Comparison of ENCODE assay signal across 8 cellular contexts in genomic region chr17:47969975-47970724, GRCh38. TPM values are rescaled to one million over a fixed set of nuclear protein-coding genes. Genes with fewer than 3 reads are reported as not detected.
A peak's percentile ranks its signal among the peaks of the same experiment; 100 is the strongest.
DNase-seq lines count a peak whose midpoint lies in the region; ATAC-seq and TF ChIP-seq lines count a peak whose summit lies in the region.

No MANE protein-coding gene starts in this region.

- ATAC-seq in IMR-90 (ENCODE audit: low read depth) (no peak), natural killer cell (no peak), GM19452 (IDR thresholded peaks at IDR 0.05; ENCODE audit: unreplicated experiment) (no peak)

- H3K56ac ChIP-seq in IMR-90 (ENCODE audit: extremely low read depth, insufficient read depth, low read length), result peak overlapping the region; percentile 32; the same call in 1 of the 2 replicates

- peaks cover 14 to 24% of the 10 kb centered on the region in 2 donors for H3K4me1 Mint-ChIP-seq in natural killer cell

- H2BK15ac ChIP-seq in IMR-90 (ENCODE audit: low read depth, low read length), result peak overlapping the region; percentile 95; the same call in 2 of the 3 replicates

- TF ChIP-seq CTCF in AG04450 (IDR thresholded peaks at IDR 0.05; ENCODE audit: low read depth, low read length) (no peak), IMR-90 (conservative IDR thresholded peaks at IDR 0.05; ENCODE audit: low read depth, low read length) (no peak), natural killer cell (IDR thresholded peaks at IDR 0.05) (no peak)

- H3K27me3 ChIP-seq in AG04450 (ENCODE audit: control insufficient read depth, insufficient read depth, low read length) (no peaks in the 10 kb centered on the region), IMR-90 (ENCODE audit: control insufficient read depth, insufficient read depth, low read length) (no peaks in the 10 kb centered on the region)

- H3K36me3 ChIP-seq in IMR-90 (ENCODE audit: control insufficient read depth, insufficient read depth, low read length), result peaks cover 9% of the 10 kb centered on the region

- peak overlapping the region; percentile 83 to 87 for H3K27ac Mint-ChIP-seq in natural killer cell

- H3K9me3 Mint-ChIP-seq in natural killer cell, result no peaks in the 10 kb centered on the region

- H3K27me3 Mint-ChIP-seq in natural killer cell (ENCODE audit: low read depth in 2 of 2), result peaks cover 0 to 4% of the 10 kb centered on the region in 2 donors

- H3K18ac ChIP-seq in IMR-90 (ENCODE audit: low read depth, low read length), result peak overlapping the region; percentile 51

- peaks cover 17% of the 10 kb centered on the region for H3K4me1 ChIP-seq in IMR-90 (ENCODE audit: control insufficient read depth, insufficient read depth, low read length)

- H3K27ac ChIP-seq in AG04450 (ENCODE audit: low read depth, low read length) (no peak overlapping the region), IMR-90 (ENCODE audit: insufficient read depth, low read length) (peak overlapping the region; percentile 32; the same call in 1 of the 2 replicates), caudate nucleus (ENCODE audit: low read depth, low read length) (peak overlapping the region; percentile 41)

- peak overlapping the region; percentile 90 for H3K4ac ChIP-seq in IMR-90 (ENCODE audit: low read depth, low read length)

- H3K4me3 Mint-ChIP-seq in natural killer cell, result peak overlapping the region; percentile 92

- H2AFZ ChIP-seq in IMR-90 (replicated peaks; ENCODE audit: low read length, poor library complexity), result peak overlapping the region; percentile 96

- peak overlapping the region; percentile 83 to 90 for H4K8ac ChIP-seq in IMR-90 (ENCODE audit: low read depth in 2 of 2, low read length in 2 of 2)

- H2BK120ac ChIP-seq in IMR-90 (ENCODE audit: low read depth, low read length), result peak overlapping the region; percentile 89

- H2BK20ac ChIP-seq in IMR-90 (ENCODE audit: low read depth, low read length), result peak overlapping the region; percentile 87

- POLR2A ChIA-PET in AG04450 (lab: Yijun Ruan, JAX) (interaction anchor here (0.5 to 1.4 kb wide), 11 partner anchors 18 to 129 kb away, joined by 3 to 12 read pairs (median 4); partner anchors contain the start of genes NFE2L1, SCRN2 and SP2), IMR-90 (lab: Charles Lee; ENCODE audit: unreplicated experiment) (no interaction called here)

- DNase-seq in AG04450 (ENCODE audit: low read depth, low spot score) (no peak), IMR-90 (no peak), caudate nucleus (lab: John Stamatoyannopoulos, UW) (no peak), natural killer cell (no peak), DMS53 (lab: John Stamatoyannopoulos, UW) (no peak), NCI-H446 treated with DMSO at 0.1 percent for 48 hours (lab: John Stamatoyannopoulos, UW) (no peak)
- DNase-seq in effector CD4-positive, alpha-beta T cell, result no peak

- no peak for TF ChIP-seq POLR2A in IMR-90 (IDR thresholded peaks at IDR 0.05; ENCODE audit: low read depth, low read length)

- CTCF ChIA-PET in AG04450 (lab: Charles Lee) (interaction anchor here (0.5 to 9.7 kb wide), 23 partner anchors 8 to 129 kb away, joined by 3 to 180 read pairs (median 6); partner anchors contain the start of genes NFE2L1, PNPO, PRR15L and SCRN2), IMR-90 (lab: Yijun Ruan, JAX) (interaction anchor here (0.6 to 1.6 kb wide), 6 partner anchors 19 to 126 kb away, joined by 3 to 15 read pairs (median 3); no protein-coding TSS in a partner anchor)

- H4K91ac ChIP-seq in IMR-90 (ENCODE audit: insufficient read depth, low read depth, low read length), result peak overlapping the region; percentile 91

- H3K23ac ChIP-seq in IMR-90 (ENCODE audit: low read depth, low read length), result peak overlapping the region; percentile 81

- H2AK5ac ChIP-seq in IMR-90 (ENCODE audit: low read depth, low read length), result peak overlapping the region; percentile 79

- BruUV-seq in IMR-90 (replicated peaks; lab: Mats Ljungman, UMichigan), result no TSS peak

- H3K4me3 ChIP-seq in AG04450 (ENCODE audit: low read depth, low read length) (peak overlapping the region; percentile 46), IMR-90 (ENCODE audit: insufficient read depth, low read depth, low read length) (peak overlapping the region; percentile 21; the same call in 1 of the 2 replicates)

- H4K5ac ChIP-seq in IMR-90 (ENCODE audit: low read depth, low read length), result peak overlapping the region; percentile 70

- peaks cover 8% of the 10 kb centered on the region for H3K36me3 Mint-ChIP-seq in natural killer cell

- dilution Hi-C loops in IMR-90 (cut with HindIII; ENCODE audit: low sequenced_read_pairs, unreplicated experiment), result no loop called here

- H2BK5ac ChIP-seq in IMR-90 (ENCODE audit: low read depth, low read length, poor library complexity, severe bottlenecking), result peak overlapping the region; percentile 56

- peak overlapping the region; percentile 75 for H3K4me2 ChIP-seq in IMR-90 (ENCODE audit: low read depth, low read length)

- H2AK9ac ChIP-seq in IMR-90 (replicated peaks; ENCODE audit: low read depth, low read length, poor library complexity), result peak overlapping the region; percentile 79

- H3K14ac ChIP-seq in IMR-90 (replicated peaks; ENCODE audit: low read depth, low read length), result peak overlapping the region; percentile 97

- no peaks in the 10 kb centered on the region for H4K20me1 ChIP-seq in IMR-90 (ENCODE audit: insufficient read depth, low read length)

- H3K9me1 ChIP-seq in IMR-90 (ENCODE audit: insufficient read depth, low read length), result peaks cover 12% of the 10 kb centered on the region

- intact Hi-C loops in IMR-90 (cut with micrococcal nuclease), result loop anchor here (1.0 kb wide), 3 partner anchors 21 to 127 kb away; partner anchors contain the start of gene SP2
- intact Hi-C loops in natural killer cell (cut with micrococcal nuclease), result loop anchor here (1.0 to 2.0 kb wide), 5 partner anchors 21 to 129 kb away; partner anchors contain the start of genes NFE2L1, PNPO, SCRN2 and SP2

- in situ Hi-C loops in IMR-90 (cut with MboI; ENCODE audit: low sequenced_read_pairs), result no loop called here

- peaks cover 14 to 33% of the 10 kb centered on the region in 2 experiments for H3K79me1 ChIP-seq in IMR-90 (ENCODE audit: low read depth in 1 of 2, low read length in 2 of 2)

- 94% methylated on average over 5 of the region's 15 CpGs; no CpG with 5 or more reads in 1 of the 2 experiments for WGBS in IMR-90 (ENCODE audit: extremely low coverage in 2 of 2, insufficient read length in 1 of 2), 2 experiments

- no peak for TF ChIP-seq RAD21 in IMR-90 (IDR thresholded peaks at IDR 0.05; ENCODE audit: low read length)

- H3K9me3 ChIP-seq in AG04450 (ENCODE audit: control insufficient read depth, insufficient read depth, low read length) (peaks cover 4% of the 10 kb centered on the region; the same call in 1 of the 2 replicates), IMR-90 (ENCODE audit: control insufficient read depth, insufficient read depth, low read length) (no peaks in the 10 kb centered on the region)

- H3K9ac ChIP-seq in IMR-90 (ENCODE audit: low read depth, low read length), result peak overlapping the region; percentile 37; the same call in 1 of the 2 replicates

TF ChIP-seq in IMR-90, 13 proteins besides CTCF, POLR2A, EP300 and RAD21:
- TF ChIP-seq BHLHE40 (IDR thresholded peaks at IDR 0.05; ENCODE audit: low read depth, low read length) (no peak), RFX5 (IDR thresholded peaks at IDR 0.05; ENCODE audit: low read depth, low read length) (no peak), CHD1 (IDR thresholded peaks at IDR 0.05; ENCODE audit: low read depth, low read length) (no peak), MXI1 (IDR thresholded peaks at IDR 0.05; ENCODE audit: borderline replicate concordance, low read depth, low read length) (no peak), FOS (IDR thresholded peaks at IDR 0.05; ENCODE audit: low read depth, low read length) (no peak), SMC3 (IDR thresholded peaks at IDR 0.05; ENCODE audit: low read depth, low read length) (no peak), MAFK (IDR thresholded peaks at IDR 0.05; ENCODE audit: low read depth, low read length) (no peak), CEBPB (IDR thresholded peaks at IDR 0.05; ENCODE audit: low read depth, low read length) (no peak), MAZ (IDR thresholded peaks at IDR 0.05; ENCODE audit: borderline replicate concordance, low read depth, low read length) (no peak)
- TF ChIP-seq, protein P1, sequence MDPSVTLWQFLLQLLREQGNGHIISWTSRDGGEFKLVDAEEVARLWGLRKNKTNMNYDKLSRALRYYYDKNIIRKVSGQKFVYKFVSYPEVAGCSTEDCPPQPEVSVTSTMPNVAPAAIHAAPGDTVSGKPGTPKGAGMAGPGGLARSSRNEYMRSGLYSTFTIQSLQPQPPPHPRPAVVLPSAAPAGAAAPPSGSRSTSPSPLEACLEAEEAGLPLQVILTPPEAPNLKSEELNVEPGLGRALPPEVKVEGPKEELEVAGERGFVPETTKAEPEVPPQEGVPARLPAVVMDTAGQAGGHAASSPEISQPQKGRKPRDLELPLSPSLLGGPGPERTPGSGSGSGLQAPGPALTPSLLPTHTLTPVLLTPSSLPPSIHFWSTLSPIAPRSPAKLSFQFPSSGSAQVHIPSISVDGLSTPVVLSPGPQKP (IDR thresholded peaks at IDR 0.05; ENCODE audit: borderline replicate concordance, low read depth, low read length), result no peak
TF ChIP-seq in IMR-90: peak in this region for 0.

RNA-seq across cellular contexts. Expression of gene CDK5RAP3, which starts 0.8 kb away (rescaled TPM):
- 71.2 and 79.7 TPM in 2 replicates for polyA plus RNA-seq in AG04450 (2011; rRNA removed)
- 65.3 and 89.6 TPM in 2 replicates for polyA minus RNA-seq in AG04450 (2011; rRNA and poly(A)+ RNA removed)
- total RNA-seq in IMR-90 (2012; rRNA removed), result 56.7 and 75.3 TPM in 2 replicates
- 138 and 153 TPM in 2 replicates for polyA plus RNA-seq in IMR-90 (2012; rRNA removed)
- 46.3 and 96.7 TPM in 2 replicates for polyA plus RNA-seq in IMR-90 (2012; cell fraction: cytosol; rRNA removed)
- polyA plus RNA-seq in IMR-90 (2012; cell fraction: nucleus; rRNA removed; ENCODE audit: low replicate concordance), result 1,289 and 1,731 TPM in 2 replicates
- 100 to 1,000 TPM; 289 to 300 (median 292) TPM for total RNA-seq in natural killer cell

RNA-seq across cellular contexts. Expression of gene PRR15L, which starts 12.5 kb away (rescaled TPM):
- polyA plus RNA-seq in AG04450 (2011; rRNA removed), result not detected in 2 replicates
- not detected in 2 replicates for polyA minus RNA-seq in AG04450 (2011; rRNA and poly(A)+ RNA removed)
- not detected in 2 replicates for total RNA-seq in IMR-90 (2012; rRNA removed)
- not detected in 2 replicates for polyA plus RNA-seq in IMR-90 (2012; rRNA removed)
- polyA plus RNA-seq in IMR-90 (2012; cell fraction: cytosol; rRNA removed), result not detected in 2 replicates
- polyA plus RNA-seq in IMR-90 (2012; cell fraction: nucleus; rRNA removed; ENCODE audit: low replicate concordance), result not detected in 2 replicates
- not detected for total RNA-seq in natural killer cell

RNA-seq across cellular contexts. Expression of gene PNPO, which starts 28.8 kb away (rescaled TPM):
- polyA plus RNA-seq in AG04450 (2011; rRNA removed) (14.5 and 15.2 TPM in 2 replicates), IMR-90 (2012; rRNA removed) (13.6 and 13.9 TPM in 2 replicates)
- 23.8 and 32.6 TPM in 2 replicates for polyA minus RNA-seq in AG04450 (2011; rRNA and poly(A)+ RNA removed)
- total RNA-seq in IMR-90 (2012; rRNA removed) (32.5 and 34.1 TPM in 2 replicates), natural killer cell (10 to 100 TPM in 1 of 3 donors, 1 to 10 TPM in 2; 6.0 to 10.9 (median 9.3) TPM)
- 11.0 and 37.1 TPM in 2 replicates for polyA plus RNA-seq in IMR-90 (2012; cell fraction: cytosol; rRNA removed)
- polyA plus RNA-seq in IMR-90 (2012; cell fraction: nucleus; rRNA removed; ENCODE audit: low replicate concordance), result 5.8 and 9.0 TPM in 2 replicates
